8 cellular contexts compared by ENCODE assay signal in genomic region chr17:17971431-17972125, GRCh38. TPM values are rescaled to one million over a fixed set of nuclear protein-coding genes. Genes with fewer than 3 reads are reported as not detected.
DNase-seq lines count a peak whose midpoint lies in the region; FAIRE-seq and TF ChIP-seq lines count a peak whose summit lies in the region.

No MANE protein-coding gene starts in this region.

- TF ChIP-seq CTCF in GM20000 (IDR thresholded peaks at IDR 0.05; ENCODE audit: extremely low read depth, missing control alignments) (no peak), D721Med (IDR thresholded peaks at IDR 0.05; ENCODE audit: insufficient read depth, missing control alignments) (no peak)

- WGBS in small intestine, 3 donors = 3 to 11% (median 4%) methylated on average over 7 to 33 of the region's 33 CpGs

- FAIRE-seq in small intestine (lab: Jason Lieb, UNC) (no peak), D721Med (lab: Jason Lieb, UNC) (no peak)

- H3K4me1 ChIP-seq in iPS-15b (ENCODE audit: control insufficient read depth, insufficient read depth, low read length) (peaks cover 2% of the 10 kb centered on the region), small intestine (ENCODE audit: control insufficient read depth in 2 of 2, insufficient read depth in 1 of 2, low read depth in 1 of 2, low read length in 1 of 2) (peaks cover 5 to 14% of the 10 kb centered on the region in 2 donors)

- peak; percentile 10 for DNase-seq in CD1c-positive myeloid dendritic cell (ENCODE audit: extremely low spot score)
- peak; percentile 51 for DNase-seq in M059J (ENCODE audit: low read depth)
- peak; percentile 78 for DNase-seq in astrocyte of the hippocampus (ENCODE audit: low read depth, low spot score)
- peak; percentile 38 for DNase-seq in small intestine
- DNase-seq in GM20000 (ENCODE audit: low spot score) = no peak
- no peak for DNase-seq in NCI-H146 treated with DMSO at 0.1 percent for 48 hours (lab: John Stamatoyannopoulos, UW; ENCODE audit: unreplicated experiment)
- no peak for DNase-seq in D721Med (ENCODE audit: insufficient read length, low spot score)

- H3K36me3 ChIP-seq in iPS-15b (ENCODE audit: control insufficient read depth, insufficient read depth, low read length) (no peaks in the 10 kb centered on the region), small intestine (ENCODE audit: control insufficient read depth in 2 of 2, insufficient read depth in 2 of 2, low read length in 2 of 2) (no peaks in the 10 kb centered on the region)

- H3K4me3 ChIP-seq in iPS-15b (ENCODE audit: low read depth, low read length) (peak overlapping the region; percentile 64), small intestine (ENCODE audit: low read depth in 1 of 2, low read length in 2 of 2) (peak overlapping the region; percentile 90 to 95)

- peak overlapping the region; percentile 80 to 96 for H3K27ac ChIP-seq in small intestine (ENCODE audit: low read depth in 1 of 2, low read length in 1 of 2)

- H3K9ac ChIP-seq in iPS-15b (ENCODE audit: low read depth, low read length) = no peak overlapping the region

- no peaks in the 10 kb centered on the region for H3K9me3 ChIP-seq in iPS-15b (ENCODE audit: control insufficient read depth, insufficient read depth, low read length)
- no peaks in the 10 kb centered on the region for H3K9me3 ChIP-seq in small intestine (ENCODE audit: control insufficient read depth, low read depth)

- H3K27me3 ChIP-seq in iPS-15b (ENCODE audit: control insufficient read depth, insufficient read depth, low read length) (no peaks in the 10 kb centered on the region), small intestine (ENCODE audit: control insufficient read depth in 2 of 2, insufficient read depth in 2 of 2, low read length in 2 of 2) (no peaks in the 10 kb centered on the region)

RNA-seq across cellular contexts. Expression of gene TOM1L2, which starts 0.6 kb away (rescaled TPM):
- total RNA-seq in M059J (2014; rRNA removed; shearing (Covaris generic)) = 27.7 and 38.3 TPM in 2 replicates
- 10 to 100 TPM; 14.3 to 26.6 (median 25.4) TPM for polyA plus RNA-seq in small intestine

RNA-seq across cellular contexts. Expression of gene DRC3, which starts 1.1 kb away (rescaled TPM):
- total RNA-seq in M059J (2014; rRNA removed; shearing (Covaris generic)) = 0.12 and 0.69 TPM in 2 replicates
- polyA plus RNA-seq in small intestine = under 1 TPM in 2 of 3 donors, not detected in 1; 0.54 to 0.85 TPM

Comparison
In these comparisons a context has a peak if more than half of its experiments do, and no peak if none do; other contexts are left out.
1. DNase-seq: peak in CD1c-positive myeloid dendritic cell (single experiment), M059J (single experiment), astrocyte of the hippocampus (single experiment) and small intestine (single experiment); none in GM20000 (single experiment), NCI-H146 treated with DMSO at 0.1 percent for 48 hours (single experiment) and D721Med (single experiment).